In genomic region chr13:44583126-44583525, GRCh38 we compare ENCODE assay signal across 28 cellular contexts. TPM values are rescaled to one million over a fixed set of nuclear protein-coding genes. Genes with fewer than 3 reads are reported as not detected.
DNase-seq lines count a peak whose midpoint lies in the region; ATAC-seq and TF ChIP-seq lines count a peak whose summit lies in the region.
"Had no signal": no experiment of that assay in that cellular context is flagged by ENCODE, and none has a peak within 500 bp of the region (broad histone marks: within the 10 kb centered on the region; RNA-seq: fewer than 3 reads in every experiment).

No MANE protein-coding gene starts in this region.

- no CpG with 5 or more reads among the region's 3 CpGs for WGBS in IMR-90 (ENCODE audit: extremely low coverage in 2 of 2, insufficient read length in 1 of 2), 2 experiments

- no peaks in the 10 kb centered on the region for H4K20me1 ChIP-seq in IMR-90 (ENCODE audit: insufficient read depth, low read length)

- peaks cover 10% of the 10 kb centered on the region in 2 donors for H3K27me3 Mint-ChIP-seq in T-cell

- TF ChIP-seq RAD21 in IMR-90 (IDR thresholded peaks at IDR 0.05; ENCODE audit: low read length): no peak

- intact Hi-C loops in IMR-90 (cut with micrococcal nuclease): no loop called here

- dilution Hi-C loops in IMR-90 (cut with HindIII; ENCODE audit: low sequenced_read_pairs, unreplicated experiment): no loop called here

- H3K9me3 ChIP-seq in IMR-90 (ENCODE audit: control insufficient read depth, insufficient read depth, low read length): no peaks in the 10 kb centered on the region
- H3K9me3 ChIP-seq: BE2C, SK-N-SH had no signal

- no peak overlapping the region for H3K27ac Mint-ChIP-seq in T-cell
- H3K27ac Mint-ChIP-seq: CD14-positive monocyte; CD8-positive, alpha-beta memory T cell had no signal

- H3K36me3 Mint-ChIP-seq in T-cell: no peaks in the 10 kb centered on the region
- H3K36me3 Mint-ChIP-seq: CD14-positive monocyte had no signal

- H2AK5ac ChIP-seq in IMR-90 (ENCODE audit: low read depth, low read length): no peak overlapping the region

- peak overlapping the region; percentile 81; the same call in 1 of the 2 replicates for H3K18ac ChIP-seq in IMR-90 (ENCODE audit: low read depth, low read length)

- BruUV-seq in IMR-90 (replicated peaks; lab: Mats Ljungman, UMichigan): no TSS peak

- H3K4me2 ChIP-seq in IMR-90 (ENCODE audit: low read depth, low read length): peak overlapping the region; percentile 67; the same call in 1 of the 2 replicates
- H3K4me2 ChIP-seq: SK-N-SH had no signal

- peak overlapping the region; percentile 79 for H2BK120ac ChIP-seq in IMR-90 (ENCODE audit: low read depth, low read length)

- no peaks in the 10 kb centered on the region for H3K27me3 ChIP-seq in IMR-90 (ENCODE audit: control insufficient read depth, insufficient read depth, low read length)
- H3K27me3 ChIP-seq: BE2C had no signal

- no peaks in the 10 kb centered on the region for H3K9me1 ChIP-seq in IMR-90 (ENCODE audit: insufficient read depth, low read length)

- CTCF ChIA-PET in IMR-90 (lab: Yijun Ruan, JAX) (no interaction called here), T-cell (lab: Charles Lee) (no interaction called here)

- no peak overlapping the region for H3K4me3 Mint-ChIP-seq in T-cell
- H3K4me3 Mint-ChIP-seq: CD14-positive monocyte; CD8-positive, alpha-beta memory T cell had no signal

- H3K9me3 Mint-ChIP-seq in T-cell: no peaks in the 10 kb centered on the region
- H3K9me3 Mint-ChIP-seq: CD8-positive, alpha-beta memory T cell had no signal

- ATAC-seq in IMR-90 (ENCODE audit: low read depth) (peak; percentile 71), HG03460 (IDR thresholded peaks at IDR 0.05; ENCODE audit: unreplicated experiment) (no peak), T-cell (replicated peaks in 1 of 4) (no peak)
- ATAC-seq: HCT116, HepG2, K562, PC-3 had no signal

- H2AK9ac ChIP-seq in IMR-90 (replicated peaks; ENCODE audit: low read depth, low read length, poor library complexity): no peak overlapping the region

- H3K4ac ChIP-seq in IMR-90 (ENCODE audit: low read depth, low read length): peak overlapping the region; percentile 60; the same call in 1 of the 2 replicates

- H3K79me1 ChIP-seq in IMR-90 (ENCODE audit: low read depth in 1 of 2, low read length in 2 of 2): peaks cover 0 to 7% of the 10 kb centered on the region in 2 experiments; a peak in 1 of 4 replicates

- H2BK15ac ChIP-seq in IMR-90 (ENCODE audit: low read depth, low read length): peak overlapping the region; percentile 25; the same call in 1 of the 3 replicates

- peak overlapping the region; percentile 75; the same call in 1 of the 2 replicates for H2BK20ac ChIP-seq in IMR-90 (ENCODE audit: low read depth, low read length)

- peak overlapping the region; percentile 79 for H3K14ac ChIP-seq in IMR-90 (replicated peaks; ENCODE audit: low read depth, low read length)

- H3K27ac ChIP-seq in IMR-90 (ENCODE audit: insufficient read depth, low read length): peak overlapping the region; percentile 61; the same call in 1 of the 2 replicates

- H4K91ac ChIP-seq in IMR-90 (ENCODE audit: insufficient read depth, low read depth, low read length): peak overlapping the region; percentile 35; the same call in 1 of the 2 replicates

- POLR2A ChIA-PET in IMR-90 (lab: Charles Lee; ENCODE audit: unreplicated experiment) (no interaction called here), T-cell (lab: Charles Lee) (interaction anchor here in 1 of 2 donors (0.7 kb wide), 1 partner anchor 99 kb away, joined by 3 read pairs; no protein-coding TSS in a partner anchor)

- no peak overlapping the region for H3K56ac ChIP-seq in IMR-90 (ENCODE audit: extremely low read depth, insufficient read depth, low read length)

- H2AFZ ChIP-seq in IMR-90 (replicated peaks; ENCODE audit: low read length, poor library complexity): no peak overlapping the region

- peaks cover 0 to 4% (median 4%) of the 10 kb centered on the region in 3 donors for H3K4me1 Mint-ChIP-seq in T-cell

- DNase-seq in EH (ENCODE audit: low read depth) (peak; percentile 55), IMR-90 (peak; percentile 47), dedifferentiated amniotic fluid mesenchymal stem cell (ENCODE audit: extremely low spot score) (peak; percentile 14), skeletal muscle cell (ENCODE audit: low read depth) (peak; percentile 4), NAMALWA (ENCODE audit: low spot score) (no peak), NCI-H1436 (lab: John Stamatoyannopoulos, UW) (no peak), T-cell (no peak)
- DNase-seq: BE2C; CD8-positive, alpha-beta memory T cell; DMS79 treated with DMSO at 0.1 percent for 48 hours; GOT3; Kasumi-1; MV-4-11; NCI-H1105 treated with DMSO at 0.1 percent for 48 hours; NCI-H1694; NCI-H2029 treated with DMSO at 0.1 percent for 48 hours; NCI-H446 treated with DMSO at 0.1 percent for 48 hours; NCI-H526; NCI-H82; NK-92 treated with Interleukin-12 subunit alpha and Interleukin-12 subunit beta, amount 100 ng/mL, for 24 hours; PC-3; SK-N-SH; SW 1271 had no signal

- peak overlapping the region in 1 of 2 experiments; percentile 69; a peak in 2 of 4 replicates for H4K8ac ChIP-seq in IMR-90 (ENCODE audit: low read depth in 2 of 2, low read length in 2 of 2)

- TF ChIP-seq CTCF in IMR-90 (conservative IDR thresholded peaks at IDR 0.05; ENCODE audit: low read depth, low read length): no peak

- H3K4me1 ChIP-seq in IMR-90 (ENCODE audit: control insufficient read depth, insufficient read depth, low read length): peaks cover 2% of the 10 kb centered on the region; the same call in 1 of the 2 replicates
- H3K4me1 ChIP-seq: BE2C had no signal

- H4K5ac ChIP-seq in IMR-90 (ENCODE audit: low read depth, low read length): peak overlapping the region; percentile 65; the same call in 1 of the 2 replicates

- H3K36me3 ChIP-seq in IMR-90 (ENCODE audit: control insufficient read depth, insufficient read depth, low read length): no peaks in the 10 kb centered on the region
- H3K36me3 ChIP-seq: BE2C had no signal

- in situ Hi-C loops in IMR-90 (cut with MboI; ENCODE audit: low sequenced_read_pairs): no loop called here

- H3K4me3 ChIP-seq in IMR-90 (ENCODE audit: insufficient read depth, low read depth, low read length) (no peak overlapping the region; the same call in 1 of the 2 replicates), skeletal muscle cell (ENCODE audit: low read depth, low read length) (no peak overlapping the region)
- H3K4me3 ChIP-seq: K562 had no signal

- peak overlapping the region; percentile 99 for H2BK5ac ChIP-seq in IMR-90 (ENCODE audit: low read depth, low read length, poor library complexity, severe bottlenecking)

- peak overlapping the region; percentile 2; the same call in 1 of the 2 replicates for H3K23ac ChIP-seq in IMR-90 (ENCODE audit: low read depth, low read length)

- TF ChIP-seq POLR2A in IMR-90 (IDR thresholded peaks at IDR 0.05; ENCODE audit: low read depth, low read length): no peak

- H3K9ac ChIP-seq in IMR-90 (ENCODE audit: low read depth, low read length): peak overlapping the region; percentile 68; the same call in 1 of the 2 replicates
- H3K9ac ChIP-seq: SK-N-SH had no signal

TF ChIP-seq in IMR-90, 13 proteins besides CTCF, POLR2A, EP300 and RAD21:
- TF ChIP-seq RCOR1 (IDR thresholded peaks at IDR 0.05; ENCODE audit: insufficient replicate concordance, low read length) (no peak), NFE2L2 (IDR thresholded peaks at IDR 0.05; ENCODE audit: low read depth, low read length) (no peak), MAFK (IDR thresholded peaks at IDR 0.05; ENCODE audit: low read depth, low read length) (no peak), BHLHE40 (IDR thresholded peaks at IDR 0.05; ENCODE audit: low read depth, low read length) (no peak), CEBPB (IDR thresholded peaks at IDR 0.05; ENCODE audit: low read depth, low read length) (no peak), MAZ (IDR thresholded peaks at IDR 0.05; ENCODE audit: borderline replicate concordance, low read depth, low read length) (no peak), MXI1 (IDR thresholded peaks at IDR 0.05; ENCODE audit: borderline replicate concordance, low read depth, low read length) (no peak), RFX5 (IDR thresholded peaks at IDR 0.05; ENCODE audit: low read depth, low read length) (no peak), FOS (IDR thresholded peaks at IDR 0.05; ENCODE audit: low read depth, low read length) (no peak), SMC3 (IDR thresholded peaks at IDR 0.05; ENCODE audit: low read depth, low read length) (no peak), CHD1 (IDR thresholded peaks at IDR 0.05; ENCODE audit: low read depth, low read length) (no peak)
- TF ChIP-seq, protein P1, sequence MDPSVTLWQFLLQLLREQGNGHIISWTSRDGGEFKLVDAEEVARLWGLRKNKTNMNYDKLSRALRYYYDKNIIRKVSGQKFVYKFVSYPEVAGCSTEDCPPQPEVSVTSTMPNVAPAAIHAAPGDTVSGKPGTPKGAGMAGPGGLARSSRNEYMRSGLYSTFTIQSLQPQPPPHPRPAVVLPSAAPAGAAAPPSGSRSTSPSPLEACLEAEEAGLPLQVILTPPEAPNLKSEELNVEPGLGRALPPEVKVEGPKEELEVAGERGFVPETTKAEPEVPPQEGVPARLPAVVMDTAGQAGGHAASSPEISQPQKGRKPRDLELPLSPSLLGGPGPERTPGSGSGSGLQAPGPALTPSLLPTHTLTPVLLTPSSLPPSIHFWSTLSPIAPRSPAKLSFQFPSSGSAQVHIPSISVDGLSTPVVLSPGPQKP (IDR thresholded peaks at IDR 0.05; ENCODE audit: borderline replicate concordance, low read depth, low read length): no peak
- TF ChIP-seq, protein P2, sequence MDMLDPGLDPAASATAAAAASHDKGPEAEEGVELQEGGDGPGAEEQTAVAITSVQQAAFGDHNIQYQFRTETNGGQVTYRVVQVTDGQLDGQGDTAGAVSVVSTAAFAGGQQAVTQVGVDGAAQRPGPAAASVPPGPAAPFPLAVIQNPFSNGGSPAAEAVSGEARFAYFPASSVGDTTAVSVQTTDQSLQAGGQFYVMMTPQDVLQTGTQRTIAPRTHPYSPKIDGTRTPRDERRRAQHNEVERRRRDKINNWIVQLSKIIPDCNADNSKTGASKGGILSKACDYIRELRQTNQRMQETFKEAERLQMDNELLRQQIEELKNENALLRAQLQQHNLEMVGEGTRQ (IDR thresholded peaks at IDR 0.05; ENCODE audit: low read depth, low read length): no peak

RNA-seq across cellular contexts. Expression of gene TSC22D1, which starts 7.0 kb away (rescaled TPM):
- total RNA-seq in IMR-90 (2012; rRNA removed): 30.8 and 52.2 TPM in 2 replicates
- polyA plus RNA-seq in IMR-90 (2012; rRNA removed): 42.2 and 44.9 TPM in 2 replicates
- polyA plus RNA-seq in IMR-90 (2012; cell fraction: cytosol; rRNA removed): 31.4 and 37.1 TPM in 2 replicates
- 42.3 and 132 TPM in 2 replicates for polyA plus RNA-seq in IMR-90 (2012; cell fraction: nucleus; rRNA removed; ENCODE audit: low replicate concordance)
- total RNA-seq in T-cell: 10 to 100 TPM; 32.5 to 40.4 (median 36.4) TPM

Comparison
In these comparisons a context has a peak if more than half of its experiments do, and no peak if none do; other contexts are left out.
1. DNase-seq: peak in EH (single experiment), IMR-90 (single experiment), dedifferentiated amniotic fluid mesenchymal stem cell (single experiment) and skeletal muscle cell (single experiment); none in NAMALWA (single experiment), NCI-H1436 (single experiment) and T-cell (0 of 34).